ENCODE assay signal across 8 cellular contexts in the genomic region with DNA sequence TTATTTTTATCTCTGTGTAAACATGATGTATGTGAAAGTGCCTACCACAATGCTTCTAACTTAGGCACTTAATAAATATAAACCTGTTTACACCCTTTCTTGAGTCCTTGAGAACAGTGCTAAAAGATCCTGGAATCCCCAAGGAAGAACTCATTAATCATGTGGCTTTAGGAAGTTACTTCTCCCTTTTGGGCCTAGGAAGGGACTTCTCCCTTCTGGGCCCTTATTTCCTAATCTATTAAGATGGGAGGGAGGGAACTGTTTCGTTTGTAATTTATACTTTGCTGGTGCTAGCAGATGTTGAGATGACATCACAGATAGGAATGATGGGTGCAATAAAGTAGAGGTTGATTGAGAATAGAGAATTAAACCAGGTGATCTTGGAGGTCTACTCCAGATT. TPM values are rescaled to one million over a fixed set of nuclear protein-coding genes. Genes with fewer than 3 reads are reported as not detected.
DNase-seq lines count a peak whose midpoint lies in the region; ATAC-seq, FAIRE-seq and TF ChIP-seq lines count a peak whose summit lies in the region.

No MANE protein-coding gene starts in this region.

- POLR2A ChIA-PET in A673 (lab: Charles Lee; ENCODE audit: low non-redundant PET) = no interaction called here
- POLR2A ChIA-PET in K562 (lab: Yijun Ruan, JAX) = interaction anchor here (1.0 to 3.8 kb wide), 7 partner anchors 8 to 46 kb away, joined by 3 to 32 read pairs (median 5); no protein-coding TSS in a partner anchor

- H3K9me3 Mint-ChIP-seq in HFFc6 = no peaks in the 10 kb centered on the region

- 0% methylated on average over 1 of the region's 1 CpG for WGBS in K562 (ENCODE audit: insufficient coverage, low coverage, missing lambda C conversion rate)

- H2AFZ ChIP-seq in K562 (ENCODE audit: low read depth, low read length) = no peak overlapping the region

- H3K27ac ChIP-seq in A673 (ENCODE audit: low read depth, low read length, poor library complexity, severe bottlenecking) (peak overlapping the region; percentile 92), K562 (ENCODE audit: extremely low read depth, low read depth, low read length) (peak overlapping the region; percentile 94)

- intact Hi-C loops in A673 (cut with micrococcal nuclease; ENCODE audit: unreplicated experiment) (no loop called here), K562 (cut with micrococcal nuclease) (loop anchor here (5.0 kb wide), 1 partner anchor 495 kb away; a partner anchor contains a TSS)

- peak overlapping the region; percentile 99 for H3K4me2 ChIP-seq in K562 (ENCODE audit: insufficient read depth, low read length)

- H3K4me3 ChIP-seq in A673 (ENCODE audit: low read depth, low read length, poor library complexity, severe bottlenecking) = peak overlapping the region; percentile 80
- peak overlapping the region; percentile 83 for H3K4me3 ChIP-seq in K562
- peak overlapping the region; percentile 92 for H3K4me3 ChIP-seq in mononuclear cell (ENCODE audit: low read length)

- peak overlapping the region; percentile 93 to 94 for H3K9ac ChIP-seq in K562 (ENCODE audit: insufficient read depth in 1 of 2, low read depth in 2 of 2, low read length in 2 of 2)

- BruUV-seq in A673 (replicated peaks; lab: Mats Ljungman, UMichigan) (TSS peak; percentile 67), K562 (replicated peaks; lab: Mats Ljungman, UMichigan) (TSS peak; percentile 64)

- H4K20me1 ChIP-seq in K562 (replicated peaks; ENCODE audit: control insufficient read depth, insufficient read depth, low read length) = no peaks in the 10 kb centered on the region

- peaks cover 4% of the 10 kb centered on the region for H3K27me3 Mint-ChIP-seq in HFFc6 (ENCODE audit: insufficient read depth)

- TF ChIP-seq CTCF in A673 (conservative IDR thresholded peaks at IDR 0.05; ENCODE audit: low read depth, low read length) = no peak
- TF ChIP-seq CTCF in HFFc6 (IDR thresholded peaks at IDR 0.05) = no peak
- TF ChIP-seq CTCF in K562 (IDR thresholded peaks at IDR 0.05 in 2 of 3, conservative IDR thresholded peaks at IDR 0.05 in 1 of 3; ENCODE audit: insufficient read depth in 2 of 3, low read depth in 1 of 3, low read length in 3 of 3) = no peak

- ATAC-seq in K562 (no peak), GM18868 (IDR thresholded peaks at IDR 0.05; ENCODE audit: unreplicated experiment) (no peak)

- CTCF ChIA-PET in A673 (lab: Charles Lee) (no interaction called here), K562 (lab: Yijun Ruan, JAX; ENCODE audit: low intra/inter-chr PET ratio) (no interaction called here)

- peaks cover 77% of the 10 kb centered on the region for H3K79me2 ChIP-seq in K562 (ENCODE audit: control insufficient read depth, insufficient read depth, low read length)

- H3K4me1 ChIP-seq in A673 (ENCODE audit: insufficient read depth, low read length, poor library complexity, severe bottlenecking) = peaks cover 30% of the 10 kb centered on the region
- peaks cover 5 to 16% of the 10 kb centered on the region in 2 experiments for H3K4me1 ChIP-seq in K562 (replicated peaks in 1 of 2; ENCODE audit: control insufficient read depth in 2 of 2, insufficient read depth in 2 of 2, low read length in 2 of 2)
- peaks cover 29% of the 10 kb centered on the region for H3K4me1 ChIP-seq in mononuclear cell (ENCODE audit: insufficient read depth, low read length)

- TF ChIP-seq EP300 in K562 (IDR thresholded peaks at IDR 0.05; ENCODE audit: low read length) = no peak

- TF ChIP-seq POLR2A in K562 (conservative IDR thresholded peaks at IDR 0.05) = no peak

- peaks cover 27% of the 10 kb centered on the region for H3K36me3 Mint-ChIP-seq in HFFc6 (ENCODE audit: low read depth)

- peak overlapping the region; percentile 99 for H3K27ac Mint-ChIP-seq in HFFc6

- peak overlapping the region; percentile 100 for H3K4me3 Mint-ChIP-seq in HFFc6

- H3K9me1 ChIP-seq in K562 (ENCODE audit: control insufficient read depth, insufficient read depth, low read length) = no peaks in the 10 kb centered on the region

- DNase-seq in A673 (ENCODE audit: low spot score) (no peak), HFFc6 (no peak), K562 (ENCODE audit: extremely low read depth in 1 of 4, low spot score in 3 of 4) (peak in 1 of 4 experiments; percentile 27), activated gamma-delta T cell (lab: John Stamatoyannopoulos, UW) (no peak), G401 (ENCODE audit: low spot score) (no peak)
- no peak for DNase-seq in activated effector memory CD4-positive, alpha-beta T cell treated with anti-CD3 and anti-CD28 coated beads, Interleukin-2, amount 50 U/mL, for 16 hours

- no peak for FAIRE-seq in K562 (lab: Jason Lieb, UNC)

- in situ Hi-C loops in K562 (cut with MboI) = no loop called here
- in situ Hi-C loops in G401 (cut with HindIII; ENCODE audit: low sequenced_read_pairs) = no loop called here

- peaks cover 56% of the 10 kb centered on the region for H3K4me1 Mint-ChIP-seq in HFFc6 (ENCODE audit: low read depth)

- TF ChIP-seq RAD21 in K562 (CRISPR knock-in tag; conservative IDR thresholded peaks at IDR 0.05 in 1 of 2, IDR thresholded peaks at IDR 0.05 in 1 of 2) = 0 out of 4 replicates have a peak, but pooled peaks of 1 of the 2 experiments have one; percentile 2

- H3K36me3 ChIP-seq in A673 (ENCODE audit: insufficient read depth, low read length, poor library complexity, severe bottlenecking) (peaks cover 21% of the 10 kb centered on the region), K562 (ENCODE audit: control insufficient read depth, insufficient read depth, low read length) (peaks cover 39% of the 10 kb centered on the region)

- H3K9me3 ChIP-seq in A673 (ENCODE audit: low read depth, low read length, poor library complexity, severe bottlenecking) (no peaks in the 10 kb centered on the region), K562 (replicated peaks; ENCODE audit: control insufficient read depth, insufficient read depth, low read depth, low read length) (no peaks in the 10 kb centered on the region), mononuclear cell (ENCODE audit: low read depth, low read length) (no peaks in the 10 kb centered on the region)

- H3K27me3 ChIP-seq in A673 (replicated peaks; ENCODE audit: insufficient read depth, low read depth, low read length, poor library complexity) (no peaks in the 10 kb centered on the region), K562 (ENCODE audit: control insufficient read depth in 2 of 2, insufficient read depth in 2 of 2, low read length in 2 of 2) (no peaks in the 10 kb centered on the region; a peak in 1 of 5 replicates), mononuclear cell (ENCODE audit: insufficient read depth, low read length) (no peaks in the 10 kb centered on the region)

RNA-seq across cellular contexts. Expression of a gene that starts 1.1 kb away (rescaled TPM):
- total RNA-seq in A673 (2021) = 84.4 and 87.0 TPM in 2 replicates
- 10 to 100 TPM; 45.7 to 52.9 (median 49.6) TPM for total RNA-seq in HFFc6 (2021; fragmentation: NEBNext Ultra II Directional; extraction: Animal tissue kit (Norgen Biotek cat#: 25700))
- total RNA-seq in K562 (2011; cell fraction: chromatin; rRNA removed; ENCODE audit: low replicate concordance) = 33.9 and 89.6 TPM in 2 replicates
- 32.2 and 33.0 TPM in 2 replicates for total RNA-seq in K562 (2011; cell fraction: nucleolus; rRNA removed)
- 65.7 and 117 TPM in 2 replicates for total RNA-seq in K562 (2011; cell fraction: nucleoplasm; rRNA removed)
- total RNA-seq in K562 (2014; rRNA removed) = 36.3 and 40.1 TPM in 2 replicates
- total RNA-seq in K562 (2014; rRNA removed; fragmentation: Illumina TruSeq; extraction: Trizol) = 102 and 114 TPM in 2 replicates
- total RNA-seq in K562 (2015; rRNA removed; fragmentation: Illumina TruSeq; extraction: Trizol) = 66.4 and 73.3 TPM in 2 replicates
- total RNA-seq in K562 (2021) = 54.4 and 54.9 TPM in 2 replicates
- polyA plus RNA-seq in K562 (2011; rRNA removed) = 64.1 and 78.0 TPM in 2 replicates
- 12.5 and 39.8 TPM in 2 replicates for polyA plus RNA-seq in K562 (2011; cell fraction: cytosol; rRNA removed)
- 11.6 and 25.7 TPM in 2 replicates for polyA plus RNA-seq in K562 (2011; cell fraction: nucleus; rRNA removed)
- polyA plus RNA-seq in K562 (2012) = 49.8 and 74.5 TPM in 2 replicates
- polyA plus RNA-seq in K562 (2014; fragmentation: Illumina TruSeq; extraction: Trizol) = 85.1 and 99.0 TPM in 2 replicates
- 100 to 1,000 TPM in 1 of 2 experiments, 10 to 100 TPM in 1; 90.9 to 106 TPM for polyA plus RNA-seq in K562 (2014; fragmentation: Nextera tagmentation; extraction: Ambion mirVana)
- polyA plus RNA-seq in K562 (2014; rRNA removed) = 72.3 and 88.8 TPM in 2 replicates
- polyA minus RNA-seq in K562 (2011; rRNA and poly(A)+ RNA removed) = 45.1 and 68.5 TPM in 2 replicates
- 31.9 and 32.6 TPM in 2 replicates for polyA minus RNA-seq in K562 (2011; cell fraction: cytosol; rRNA and poly(A)+ RNA removed)
- 19.0 and 31.0 TPM in 2 replicates for polyA minus RNA-seq in K562 (2011; cell fraction: nucleus; rRNA and poly(A)+ RNA removed)
- 71.0 TPM for total RNA-seq in mononuclear cell
- total RNA-seq in G401 (2014; rRNA removed; shearing (Covaris generic)) = 60.5 and 77.3 TPM in 2 replicates

RNA-seq across cellular contexts. Expression of a gene that starts 2.3 kb away (rescaled TPM):
- 56.0 and 70.1 TPM in 2 replicates for total RNA-seq in A673 (2021)
- total RNA-seq in HFFc6 (2021; fragmentation: NEBNext Ultra II Directional; extraction: Animal tissue kit (Norgen Biotek cat#: 25700)) = 10 to 100 TPM; 61.4 to 72.0 (median 68.7) TPM
- total RNA-seq in K562 (2011; cell fraction: chromatin; rRNA removed; ENCODE audit: low replicate concordance) = 35.5 and 42.7 TPM in 2 replicates
- 45.9 and 51.5 TPM in 2 replicates for total RNA-seq in K562 (2011; cell fraction: nucleolus; rRNA removed)
- 54.7 and 62.0 TPM in 2 replicates for total RNA-seq in K562 (2011; cell fraction: nucleoplasm; rRNA removed)
- total RNA-seq in K562 (2014; rRNA removed) = 33.4 and 47.6 TPM in 2 replicates
- 37.8 and 40.2 TPM in 2 replicates for total RNA-seq in K562 (2014; rRNA removed; fragmentation: Illumina TruSeq; extraction: Trizol)
- total RNA-seq in K562 (2015; rRNA removed; fragmentation: Illumina TruSeq; extraction: Trizol) = 29.7 and 34.6 TPM in 2 replicates
- total RNA-seq in K562 (2021) = 57.9 and 60.8 TPM in 2 replicates
- polyA plus RNA-seq in K562 (2011; rRNA removed) = 45.9 and 53.1 TPM in 2 replicates
- 17.1 and 33.6 TPM in 2 replicates for polyA plus RNA-seq in K562 (2011; cell fraction: cytosol; rRNA removed)
- 13.3 and 16.5 TPM in 2 replicates for polyA plus RNA-seq in K562 (2011; cell fraction: nucleus; rRNA removed)
- polyA plus RNA-seq in K562 (2012) = 46.0 and 101 TPM in 2 replicates
- 31.7 and 32.1 TPM in 2 replicates for polyA plus RNA-seq in K562 (2014; fragmentation: Illumina TruSeq; extraction: Trizol)
- polyA plus RNA-seq in K562 (2014; fragmentation: Nextera tagmentation; extraction: Ambion mirVana) = 10 to 100 TPM; 17.0 to 29.3 TPM
- 43.5 and 45.4 TPM in 2 replicates for polyA plus RNA-seq in K562 (2014; rRNA removed)
- 22.5 and 27.6 TPM in 2 replicates for polyA minus RNA-seq in K562 (2011; rRNA and poly(A)+ RNA removed)
- 56.3 and 58.4 TPM in 2 replicates for polyA minus RNA-seq in K562 (2011; cell fraction: cytosol; rRNA and poly(A)+ RNA removed)
- 10.6 and 13.2 TPM in 2 replicates for polyA minus RNA-seq in K562 (2011; cell fraction: nucleus; rRNA and poly(A)+ RNA removed)
- 24.7 TPM for total RNA-seq in mononuclear cell
- total RNA-seq in G401 (2014; rRNA removed; shearing (Covaris generic)) = 44.6 and 62.4 TPM in 2 replicates

RNA-seq across cellular contexts. Expression of a gene that starts 23.6 kb away (rescaled TPM):
- 12.4 and 17.1 TPM in 2 replicates for total RNA-seq in A673 (2021)
- total RNA-seq in HFFc6 (2021; fragmentation: NEBNext Ultra II Directional; extraction: Animal tissue kit (Norgen Biotek cat#: 25700)) = 10 to 100 TPM; 12.5 to 16.0 (median 14.3) TPM
- total RNA-seq in K562 (2011; cell fraction: chromatin; rRNA removed; ENCODE audit: low replicate concordance) = 17.1 and 23.9 TPM in 2 replicates
- total RNA-seq in K562 (2011; cell fraction: nucleolus; rRNA removed) = 23.8 and 28.2 TPM in 2 replicates
- 15.8 and 17.0 TPM in 2 replicates for total RNA-seq in K562 (2011; cell fraction: nucleoplasm; rRNA removed)
- total RNA-seq in K562 (2014; rRNA removed) = 15.2 and 19.6 TPM in 2 replicates
- 11.3 and 11.7 TPM in 2 replicates for total RNA-seq in K562 (2014; rRNA removed; fragmentation: Illumina TruSeq; extraction: Trizol)
- 10.7 and 10.9 TPM in 2 replicates for total RNA-seq in K562 (2015; rRNA removed; fragmentation: Illumina TruSeq; extraction: Trizol)
- 22.8 and 25.9 TPM in 2 replicates for total RNA-seq in K562 (2021)
- polyA plus RNA-seq in K562 (2011; rRNA removed) = 12.0 and 12.7 TPM in 2 replicates
- 13.7 and 27.1 TPM in 2 replicates for polyA plus RNA-seq in K562 (2011; cell fraction: cytosol; rRNA removed)
- polyA plus RNA-seq in K562 (2011; cell fraction: nucleus; rRNA removed) = 12.5 and 13.1 TPM in 2 replicates
- 15.7 and 17.3 TPM in 2 replicates for polyA plus RNA-seq in K562 (2012)
- 10.9 and 11.6 TPM in 2 replicates for polyA plus RNA-seq in K562 (2014; fragmentation: Illumina TruSeq; extraction: Trizol)
- 1 to 10 TPM; 3.1 to 4.8 TPM for polyA plus RNA-seq in K562 (2014; fragmentation: Nextera tagmentation; extraction: Ambion mirVana)
- 21.1 and 23.6 TPM in 2 replicates for polyA plus RNA-seq in K562 (2014; rRNA removed)
- polyA minus RNA-seq in K562 (2011; rRNA and poly(A)+ RNA removed) = 10.1 and 11.8 TPM in 2 replicates
- 6.3 and 8.4 TPM in 2 replicates for polyA minus RNA-seq in K562 (2011; cell fraction: cytosol; rRNA and poly(A)+ RNA removed)
- 7.7 and 12.9 TPM in 2 replicates for polyA minus RNA-seq in K562 (2011; cell fraction: nucleus; rRNA and poly(A)+ RNA removed)
- total RNA-seq in mononuclear cell = 19.6 TPM
- total RNA-seq in G401 (2014; rRNA removed; shearing (Covaris generic)) = 16.3 and 18.3 TPM in 2 replicates
